22 cellular contexts compared by ENCODE assay signal in the genomic region with DNA sequence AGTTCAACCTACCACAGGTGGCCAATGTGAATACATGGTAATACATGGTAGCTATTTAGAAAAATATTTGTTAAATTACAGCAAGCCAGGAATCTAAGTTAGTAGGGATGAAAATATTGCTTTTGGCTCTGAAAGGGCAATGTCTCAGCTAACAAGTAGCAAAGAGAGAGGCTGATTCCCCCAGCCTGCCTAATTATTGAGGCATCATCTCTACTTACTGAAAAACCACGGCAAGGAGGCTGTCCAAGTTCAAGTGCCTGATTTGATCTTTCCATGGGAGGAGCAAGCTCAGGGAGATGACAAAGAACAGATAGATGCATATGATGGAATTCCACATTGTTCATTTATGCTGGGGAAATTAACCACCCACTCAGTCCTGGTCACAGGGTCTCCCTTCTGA. TPM values are rescaled to one million over a fixed set of nuclear protein-coding genes. Genes with fewer than 3 reads are reported as not detected.
DNase-seq lines count a peak whose midpoint lies in the region; ATAC-seq, FAIRE-seq and TF ChIP-seq lines count a peak whose summit lies in the region.
"Had no signal": no experiment of that assay in that cellular context is flagged by ENCODE, and none has a peak within 500 bp of the region (broad histone marks: within the 10 kb centered on the region; RNA-seq: fewer than 3 reads in every experiment).

No MANE protein-coding gene starts in this region.

- H3K27ac ChIP-seq in GM23248, result no peak overlapping the region
- H3K27ac ChIP-seq in lower lobe of right lung, result no peak overlapping the region
- H3K27ac ChIP-seq: A549, PC-9 had no signal

- intact Hi-C loops in sciatic nerve (cut with DNase I) (no loop called here), lower lobe of right lung (cut with DNase I) (no loop called here)

- 0 out of 2 replicates have a peak, but pooled peaks cover 12% of the 10 kb centered on the region for H3F3A ChIP-seq in GM23248 (ENCODE audit: insufficient read depth)

- WGBS in GM23248 (ENCODE audit: low coverage in 1 of 2, low lambda C conversion rate in 2 of 2, missing lambda C conversion rate in 2 of 2), 2 experiments, result 27 to 38% methylated on average over 1 of the region's 1 CpG

- no peak overlapping the region for H3K4me2 ChIP-seq in GM23248 (ENCODE audit: unreplicated experiment)
- H3K4me2 ChIP-seq: A549, PC-9 had no signal

- H3K36me3 ChIP-seq in GM23248 (ENCODE audit: low read depth) (no peaks in the 10 kb centered on the region), lower lobe of right lung (no peaks in the 10 kb centered on the region)

- no peak for FAIRE-seq in HTR-8/SVneo (lab: Jason Lieb, UNC)
- FAIRE-seq: A549, GM12891, GM19239 had no signal

- H3K79me2 ChIP-seq in GM23248 (ENCODE audit: insufficient read depth), result no peaks in the 10 kb centered on the region

- H3K4me3 ChIP-seq in AG10803 (ENCODE audit: low read length), result no peak overlapping the region
- H3K4me3 ChIP-seq in GM23248, result no peak overlapping the region
- no peak overlapping the region for H3K4me3 ChIP-seq in astrocyte of the cerebellum (ENCODE audit: low read depth, low read length)
- no peak overlapping the region for H3K4me3 ChIP-seq in lower lobe of right lung
- H3K4me3 ChIP-seq: A549, PC-9 had no signal

- H2AFZ ChIP-seq in GM23248, result no peak overlapping the region
- H2AFZ ChIP-seq: PC-9 had no signal

- in situ Hi-C loops in GM23248 (cut with MboI) (no loop called here), astrocyte of the cerebellum (cut with HindIII; ENCODE audit: low sequenced_read_pairs) (no loop called here)

- peak; percentile 21 for DNase-seq in AG10803 (ENCODE audit: low read depth)
- DNase-seq in GM23248, result peak; percentile 49
- DNase-seq in astrocyte of the cerebellum (ENCODE audit: low read depth), result peak; percentile 44
- DNase-seq in sciatic nerve (ENCODE audit: low spot score), result no peak
- DNase-seq in HT-29 (ENCODE audit: low spot score), result no peak
- no peak for DNase-seq in lower lobe of right lung
- no peak for DNase-seq in HTR-8/SVneo (ENCODE audit: insufficient read length, low spot score)
- DNase-seq: Caco-2; CD4-positive, CD25-positive, alpha-beta regulatory T cell; DMS153; EL; HCEC 1CT; NCI-H1105 treated with DMSO at 0.1 percent for 48 hours; NCI-H1694; NCI-H524; NCI-H82; PC-9; T-helper 1 cell had no signal

- H3K9me3 ChIP-seq in GM23248 (ENCODE audit: low read depth), result no peaks in the 10 kb centered on the region
- H3K9me3 ChIP-seq in lower lobe of right lung, result no peaks in the 10 kb centered on the region
- H3K9me3 ChIP-seq: A549, Caco-2 had no signal

- H3K27me3 ChIP-seq in GM23248 (replicated peaks; ENCODE audit: insufficient read depth) (no peaks in the 10 kb centered on the region), lower lobe of right lung (ENCODE audit: low read depth) (no peaks in the 10 kb centered on the region)

- H4K20me1 ChIP-seq in GM23248 (ENCODE audit: insufficient read depth), result no peaks in the 10 kb centered on the region

- no peak overlapping the region for H3K9ac ChIP-seq in GM23248

- TF ChIP-seq CTCF in AG10803 (conservative IDR thresholded peaks at IDR 0.05; ENCODE audit: low read length) (no peak), astrocyte of the cerebellum (IDR thresholded peaks at IDR 0.05; ENCODE audit: low read depth, low read length, missing control alignments) (no peak), lower lobe of right lung (IDR thresholded peaks at IDR 0.05) (no peak)

- peak; percentile 85 for ATAC-seq in sciatic nerve
- no peak for ATAC-seq in GM19395 (IDR thresholded peaks at IDR 0.05; ENCODE audit: unreplicated experiment)
- no peak for ATAC-seq in lower lobe of right lung
- ATAC-seq: A549 had no signal

- no peaks in the 10 kb centered on the region for H3K9me2 ChIP-seq in GM23248 (ENCODE audit: insufficient read depth)

- H3K4me1 ChIP-seq in GM23248 (ENCODE audit: insufficient read depth) (peaks cover 7% of the 10 kb centered on the region; the same call in 1 of the 2 replicates), lower lobe of right lung (no peaks in the 10 kb centered on the region)

RNA-seq across cellular contexts. Expression of a gene that starts 28.7 kb away (rescaled TPM):
- 36.4 and 41.4 TPM in 2 replicates for total RNA-seq in GM23248 (2014; rRNA removed; shearing (Covaris generic))
- 16.7 and 17.3 TPM in 2 replicates for polyA plus RNA-seq in GM23248 (2016; fragmentation: Nextera tagmentation; extraction: Ambion mirVana)
- total RNA-seq in sciatic nerve, result 29.2 TPM
- 5.9 and 9.0 TPM in 2 replicates for total RNA-seq in HT-29 (2014; rRNA removed; shearing (Covaris generic))
- 15.8 TPM for total RNA-seq in lower lobe of right lung

Comparison
In these comparisons a context has a peak if more than half of its experiments do, and no peak if none do; other contexts are left out.
1. DNase-seq: peak in AG10803 (single experiment), GM23248 (single experiment) and astrocyte of the cerebellum (single experiment); none in sciatic nerve (single experiment), HT-29 (single experiment), lower lobe of right lung (single experiment) and HTR-8/SVneo (single experiment).